In the genomic region with DNA sequence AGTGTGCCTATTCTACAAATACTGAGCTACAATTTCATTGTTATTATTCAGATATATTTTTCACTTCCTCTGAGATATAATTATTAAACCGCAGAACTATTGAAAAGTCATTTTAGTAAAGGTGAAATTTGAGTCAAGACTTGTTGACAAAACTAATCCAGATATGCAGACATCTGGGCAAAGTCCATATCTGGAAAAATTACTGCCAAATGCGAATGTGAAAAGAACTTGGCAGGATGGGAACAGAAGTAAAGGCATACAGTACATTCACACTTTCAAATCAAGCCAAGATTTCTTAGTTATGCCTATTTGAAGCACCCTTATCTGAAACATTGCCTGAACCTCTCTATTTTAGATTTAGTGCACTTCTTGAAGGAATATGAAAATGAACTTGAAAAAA, we compare ENCODE assay signal across 22 cellular contexts.
DNase-seq lines count a peak whose midpoint lies in the region; ATAC-seq, FAIRE-seq and TF ChIP-seq lines count a peak whose summit lies in the region.
"Had no signal": no experiment of that assay in that cellular context is flagged by ENCODE, and none has a peak within 500 bp of the region (broad histone marks: within the 10 kb centered on the region; RNA-seq: fewer than 3 reads in every experiment).

No MANE protein-coding gene starts in this region.

- CTCF ChIA-PET in A549 (lab: Yijun Ruan, JAX), result no interaction called here
- CTCF ChIA-PET in activated CD4-positive, alpha-beta memory T cell treated with anti-CD3 and anti-CD28 coated beads, Interleukin-2, amount 10 ng/mL, durations not matched to agents 7 days and 5 days (lab: Charles Lee), result no interaction called here

- POLR2A ChIA-PET in A549 (lab: Yijun Ruan, JAX), result no interaction called here
- POLR2A ChIA-PET in activated CD4-positive, alpha-beta memory T cell treated with anti-CD3 and anti-CD28 coated beads, Interleukin-2, amount 10 ng/mL, durations not matched to agents 7 days and 5 days (lab: Charles Lee), result no interaction called here

- H3K27me3 ChIP-seq in body of pancreas, result no peaks in the 10 kb centered on the region
- H3K27me3 ChIP-seq: BLaER1 treated with 17β-estradiol and CSF1 and Interleukin-3, amounts not matched to agents 10 nM and 100 nM had no signal

- H3K36me3 ChIP-seq in body of pancreas (replicated peaks in 1 of 2; ENCODE audit: insufficient read depth in 1 of 2, low read depth in 2 of 2), result no peaks in the 10 kb centered on the region
- H3K36me3 ChIP-seq: BLaER1 treated with 17β-estradiol and CSF1 and Interleukin-3, amounts not matched to agents 10 nM and 100 nM had no signal

- TF ChIP-seq RAD21 in A549 (conservative IDR thresholded peaks at IDR 0.05 in 1 of 2, IDR thresholded peaks at IDR 0.05 in 1 of 2), result no peak

- FAIRE-seq in A549 (lab: Jason Lieb, UNC), result no peak
- FAIRE-seq: G401.6, GM12891, H54 had no signal

- H3K4me2 ChIP-seq in A549, result peak overlapping the region; percentile 10; the same call in 1 of the 3 replicates
- H3K4me2 ChIP-seq: BLaER1 treated with 17β-estradiol and CSF1 and Interleukin-3, amounts not matched to agents 10 nM and 100 nM had no signal

- H3K36me3 Mint-ChIP-seq in activated CD4-positive, alpha-beta memory T cell treated with anti-CD3 and anti-CD28 coated beads, Interleukin-2, amount 10 ng/mL, durations not matched to agents 7 days and 5 days (ENCODE audit: low read depth), result no peaks in the 10 kb centered on the region
- no peaks in the 10 kb centered on the region for H3K36me3 Mint-ChIP-seq in nephron progenitor cell (ENCODE audit: low read depth)
- H3K36me3 Mint-ChIP-seq: CD4-positive, CD25-positive, alpha-beta regulatory T cell had no signal

- no peaks in the 10 kb centered on the region for H3K27me3 Mint-ChIP-seq in activated CD4-positive, alpha-beta memory T cell treated with anti-CD3 and anti-CD28 coated beads, Interleukin-2, amount 10 ng/mL, durations not matched to agents 7 days and 5 days
- H3K27me3 Mint-ChIP-seq in nephron progenitor cell (ENCODE audit: low read depth, poor library complexity), result no peaks in the 10 kb centered on the region
- H3K27me3 Mint-ChIP-seq: CD4-positive, CD25-positive, alpha-beta regulatory T cell had no signal

- no peak overlapping the region for H3K4me3 Mint-ChIP-seq in activated CD4-positive, alpha-beta memory T cell treated with anti-CD3 and anti-CD28 coated beads, Interleukin-2, amount 10 ng/mL, durations not matched to agents 7 days and 5 days
- no peak overlapping the region for H3K4me3 Mint-ChIP-seq in nephron progenitor cell
- H3K4me3 Mint-ChIP-seq: CD4-positive, CD25-positive, alpha-beta regulatory T cell had no signal

- DNase-seq in A549 (ENCODE audit: low read depth in 1 of 2, low spot score in 1 of 2), result peak in 1 of 2 experiments; percentile 7
- DNase-seq in HT-29 (ENCODE audit: low spot score), result peak; percentile 17
- DNase-seq in body of pancreas, result peak in 2 of 4 donors; percentile 25 to 35
- DNase-seq in myocyte (ENCODE audit: low read depth), result peak; percentile 1
- no peak for DNase-seq in activated CD4-positive, alpha-beta memory T cell treated with anti-CD3 and anti-CD28 coated beads, Interleukin-2, amount 10 ng/mL, durations not matched to agents 7 days and 5 days
- DNase-seq in nephron progenitor cell, result no peak
- DNase-seq: 8988T; ACHN; CD4-positive, CD25-positive, alpha-beta regulatory T cell; DMS 273 treated with DMSO at 0.1 percent for 48 hours; DMS79 treated with DMSO at 0.1 percent for 48 hours; EL; GM23248; IMR-90; KBM-7 had no signal

- no peak overlapping the region for H3K27ac Mint-ChIP-seq in activated CD4-positive, alpha-beta memory T cell treated with anti-CD3 and anti-CD28 coated beads, Interleukin-2, amount 10 ng/mL, durations not matched to agents 7 days and 5 days
- H3K27ac Mint-ChIP-seq in nephron progenitor cell, result no peak overlapping the region
- H3K27ac Mint-ChIP-seq: CD4-positive, CD25-positive, alpha-beta regulatory T cell had no signal

- H3K9me3 Mint-ChIP-seq in activated CD4-positive, alpha-beta memory T cell treated with anti-CD3 and anti-CD28 coated beads, Interleukin-2, amount 10 ng/mL, durations not matched to agents 7 days and 5 days, result peaks cover 11% of the 10 kb centered on the region
- H3K9me3 Mint-ChIP-seq in nephron progenitor cell, result peaks cover 38% of the 10 kb centered on the region

- TF ChIP-seq CTCF in A549 (IDR thresholded peaks at IDR 0.05) (no peak), body of pancreas (IDR thresholded peaks at IDR 0.05) (no peak), nephron progenitor cell (IDR thresholded peaks at IDR 0.05) (no peak)

- TF ChIP-seq EP300 in A549 (IDR thresholded peaks at IDR 0.05), result no peak

- no peak overlapping the region for H3K4me3 ChIP-seq in A549
- H3K4me3 ChIP-seq in body of pancreas, result no peak overlapping the region
- H3K4me3 ChIP-seq: BLaER1 treated with 17β-estradiol and CSF1 and Interleukin-3, amounts not matched to agents 10 nM and 100 nM; GM23248 had no signal

- H3K27ac ChIP-seq in A549 (no peak overlapping the region), body of pancreas (peak overlapping the region in 1 of 4 donors; percentile 6)
- H3K27ac ChIP-seq: BLaER1 treated with 17β-estradiol and CSF1 and Interleukin-3, amounts not matched to agents 10 nM and 100 nM; GM23248; HL-60 had no signal

- no peaks in the 10 kb centered on the region for H3K4me1 Mint-ChIP-seq in activated CD4-positive, alpha-beta memory T cell treated with anti-CD3 and anti-CD28 coated beads, Interleukin-2, amount 10 ng/mL, durations not matched to agents 7 days and 5 days
- H3K4me1 Mint-ChIP-seq in nephron progenitor cell, result peaks cover 12% of the 10 kb centered on the region
- H3K4me1 Mint-ChIP-seq: CD4-positive, CD25-positive, alpha-beta regulatory T cell had no signal

- H3K9me3 ChIP-seq in A549 (peaks cover 8% of the 10 kb centered on the region; the same call in 2 of the 3 replicates), body of pancreas (no peaks in the 10 kb centered on the region)

- 1% methylated on average over 2 of the region's 2 CpGs for WGBS in A549 (ENCODE audit: missing lambda C conversion rate)
- WGBS in body of pancreas, 2 donors, result 11 to 15% methylated on average over 2 of the region's 2 CpGs

- H3K4me1 ChIP-seq in A549 (no peaks in the 10 kb centered on the region), body of pancreas (peaks cover 5% of the 10 kb centered on the region)

- TF ChIP-seq POLR2A in A549 (IDR thresholded peaks at IDR 0.05; ENCODE audit: low read length) (no peak), body of pancreas (IDR thresholded peaks at IDR 0.05) (no peak)

- ATAC-seq in A549 (no peak), body of pancreas (peak; percentile 86), GM21423 (IDR thresholded peaks at IDR 0.05; ENCODE audit: unreplicated experiment) (no peak)
- ATAC-seq: HCT116 had no signal

- intact Hi-C loops in body of pancreas (cut with DNase I), result no loop called here

TF ChIP-seq in A549, 52 proteins besides CTCF, POLR2A, EP300 and RAD21:
- no peak for TF ChIP-seq FOXS1 (CRISPR knock-in tag; IDR thresholded peaks at IDR 0.05)
- no peak for TF ChIP-seq PBX3 (IDR thresholded peaks at IDR 0.05)
- no peak for TF ChIP-seq HOXB5 (CRISPR knock-in tag; IDR thresholded peaks at IDR 0.05)

Comparison
In these comparisons a context has a peak if more than half of its experiments do, and no peak if none do; other contexts are left out.
1. DNase-seq: peak in HT-29 (single experiment) and myocyte (single experiment); none in activated CD4-positive, alpha-beta memory T cell treated with anti-CD3 and anti-CD28 coated beads, Interleukin-2, amount 10 ng/mL, durations not matched to agents 7 days and 5 days (single experiment) and nephron progenitor cell (single experiment).